Comparison of ENCODE assay signal across 8 cellular contexts in the genomic region with DNA sequence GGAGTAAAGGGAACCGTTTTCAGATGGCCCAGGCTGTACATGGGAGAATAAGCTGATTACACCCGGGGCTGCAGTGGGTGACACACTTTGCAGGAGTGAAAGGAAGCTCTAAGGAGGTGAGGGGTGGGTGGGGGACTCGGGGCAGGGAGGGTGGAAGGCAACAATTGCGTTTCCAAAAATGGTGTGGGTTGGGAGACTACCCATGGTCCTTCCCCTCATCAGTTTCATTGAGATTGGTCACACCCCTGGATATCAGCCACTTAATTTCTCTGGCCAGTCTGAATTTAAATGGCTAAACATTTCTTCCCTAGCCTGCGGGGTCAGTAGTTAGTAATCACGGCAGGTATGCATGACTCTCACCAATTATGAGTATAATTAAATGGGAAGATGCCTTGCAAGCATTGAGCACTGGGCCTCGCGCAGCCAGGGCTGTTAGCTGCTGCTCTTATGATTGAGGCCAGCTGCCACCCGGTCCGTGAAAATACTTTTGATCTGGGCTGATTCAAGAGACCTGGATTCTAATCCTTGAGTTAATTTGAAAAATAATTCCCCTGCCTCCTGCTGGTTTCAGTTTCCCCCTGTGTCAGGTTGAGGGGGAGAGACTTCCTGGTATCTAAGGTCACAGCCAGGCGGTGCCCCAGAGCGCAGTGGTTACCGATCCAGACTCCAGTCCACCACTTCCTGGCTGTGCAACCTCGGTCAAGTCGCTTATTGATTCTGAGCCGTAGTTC. TPM values are rescaled to one million over a fixed set of nuclear protein-coding genes. Genes with fewer than 3 reads are reported as not detected.
DNase-seq lines count a peak whose midpoint lies in the region; ATAC-seq and TF ChIP-seq lines count a peak whose summit lies in the region.

No MANE protein-coding gene starts in this region.

- peak; percentile 37 for ATAC-seq in HG02884 (IDR thresholded peaks at IDR 0.05; ENCODE audit: unreplicated experiment)

- DNase-seq in activated T-cell treated with anti-CD3 and anti-CD28 coated beads for 24 hours (ENCODE audit: low read depth) = peak; percentile 16
- no peak for DNase-seq in activated T-cell treated with anti-CD3 and anti-CD28 coated beads for 4 hours
- peak; percentile 63 for DNase-seq in SKM-1 (lab: John Stamatoyannopoulos, UW; ENCODE audit: unreplicated experiment)
- peak; percentile 40 for DNase-seq in effector CD4-positive, alpha-beta T cell
- no peak for DNase-seq in coronary artery (ENCODE audit: low spot score)
- no peak for DNase-seq in sigmoid colon
- no peak for DNase-seq in SW480 (ENCODE audit: low spot score)

- H3K9me3 ChIP-seq in sigmoid colon = no peaks in the 10 kb centered on the region

- H3K4me1 ChIP-seq in sigmoid colon = peaks cover 0 to 34% (median 15%) of the 10 kb centered on the region in 4 donors

- TF ChIP-seq POLR2A in sigmoid colon (IDR thresholded peaks at IDR 0.05) = no peak

- intact Hi-C loops in sigmoid colon (cut with DNase I) = no loop called here

- TF ChIP-seq EP300 in sigmoid colon (IDR thresholded peaks at IDR 0.05) = no peak

- 50 to 63% methylated on average over 16 of the region's 16 CpGs for WGBS in sigmoid colon, 2 donors

- TF ChIP-seq CTCF in coronary artery (IDR thresholded peaks at IDR 0.05) (no peak), sigmoid colon (IDR thresholded peaks at IDR 0.05) (no peak)

- no peak overlapping the region for H3K27ac ChIP-seq in coronary artery
- H3K27ac ChIP-seq in sigmoid colon = no peak overlapping the region

- no peaks in the 10 kb centered on the region for H3K36me3 ChIP-seq in sigmoid colon

- H3K4me3 ChIP-seq in coronary artery (no peak overlapping the region), sigmoid colon (no peak overlapping the region)

- no peaks in the 10 kb centered on the region for H3K27me3 ChIP-seq in sigmoid colon

RNA-seq across cellular contexts. Expression of a gene that starts 23.3 kb away (rescaled TPM):
- 10 to 100 TPM in 1 of 4 donors, 1 to 10 TPM in 3; 6.4 to 19.1 (median 9.1) TPM for total RNA-seq in sigmoid colon
- 1 to 10 TPM; 2.3 to 8.4 (median 2.4) TPM for polyA plus RNA-seq in sigmoid colon

Comparison
In these comparisons a context has a peak if more than half of its experiments do, and no peak if none do; other contexts are left out.
1. DNase-seq: peak in activated T-cell treated with anti-CD3 and anti-CD28 coated beads for 24 hours (single experiment), SKM-1 (single experiment) and effector CD4-positive, alpha-beta T cell (single experiment); none in activated T-cell treated with anti-CD3 and anti-CD28 coated beads for 4 hours (single experiment), coronary artery (single experiment), sigmoid colon (single experiment) and SW480 (single experiment).